Comparison of ENCODE assay signal across 12 cellular contexts in genomic region chr12:28460420-28461130, GRCh38.
DNase-seq lines count a peak whose midpoint lies in the region; ATAC-seq, FAIRE-seq and TF ChIP-seq lines count a peak whose summit lies in the region.
"Had no signal": no experiment of that assay in that cellular context is flagged by ENCODE, and none has a peak within 500 bp of the region (broad histone marks: within the 10 kb centered on the region; RNA-seq: fewer than 3 reads in every experiment).

No MANE protein-coding gene starts in this region.

- H3K27me3 ChIP-seq in iPS-20b (ENCODE audit: insufficient read depth, low read length) (no peaks in the 10 kb centered on the region), heart right ventricle (no peaks in the 10 kb centered on the region)
- H3K27me3 ChIP-seq: body of pancreas had no signal

- H3K27ac ChIP-seq in iPS-20b (ENCODE audit: low read length) (peak overlapping the region; percentile 22), heart right ventricle (no peak overlapping the region)
- H3K27ac ChIP-seq: body of pancreas had no signal

- peak overlapping the region; percentile 60; the same call in 1 of the 2 replicates for H3K9ac ChIP-seq in iPS-20b (ENCODE audit: low read depth, low read length)

- no peak for TF ChIP-seq CTCF in heart right ventricle (IDR thresholded peaks at IDR 0.05)

- intact Hi-C loops in heart right ventricle (cut with DNase I): no loop called here

- ATAC-seq in GM18870 (IDR thresholded peaks at IDR 0.05; ENCODE audit: unreplicated experiment) (peak; percentile 67), GM21737 (IDR thresholded peaks at IDR 0.05; ENCODE audit: unreplicated experiment) (peak; percentile 59), HG03280 (IDR thresholded peaks at IDR 0.05; ENCODE audit: unreplicated experiment) (peak; percentile 69), GM21447 (IDR thresholded peaks at IDR 0.05; ENCODE audit: unreplicated experiment) (no peak), heart right ventricle (no peak)
- ATAC-seq: body of pancreas had no signal

- H3K4me3 ChIP-seq in iPS-20b (ENCODE audit: low read length) (peak overlapping the region; percentile 36; the same call in 1 of the 2 replicates), heart right ventricle (no peak overlapping the region)
- H3K4me3 ChIP-seq: body of pancreas had no signal

- H3K4me1 ChIP-seq in iPS-20b (ENCODE audit: insufficient read depth, low read length) (peaks cover 19% of the 10 kb centered on the region; the same call in 1 of the 2 replicates), heart right ventricle (peaks cover 0 to 14% (median 3%) of the 10 kb centered on the region in 9 donors)

- H3K36me3 ChIP-seq in iPS-20b (ENCODE audit: insufficient read depth, low read depth, low read length) (peaks cover 10% of the 10 kb centered on the region; the same call in 1 of the 2 replicates), heart right ventricle (peaks cover 0 to 33% (median 0%) of the 10 kb centered on the region in 9 donors)

- FAIRE-seq in urothelium cell line (lab: Jason Lieb, UNC): no peak
- FAIRE-seq: endothelial cell of umbilical vein had no signal

- DNase-seq in urothelium cell line (ENCODE audit: low spot score) (no peak), NOMO-1 treated with dmso at 0.1 percent for 144 hours (lab: John Stamatoyannopoulos, UW; ENCODE audit: unreplicated experiment) (no peak), heart right ventricle (no peak)
- DNase-seq: body of pancreas, OCI-M1, small intestine had no signal

- WGBS in heart right ventricle, 2 donors: 58 to 77% methylated on average over 2 of the region's 2 CpGs

- H3K9me3 ChIP-seq in iPS-20b (ENCODE audit: insufficient read depth, low read depth, low read length) (no peaks in the 10 kb centered on the region), heart right ventricle (no peaks in the 10 kb centered on the region)
- H3K9me3 ChIP-seq: body of pancreas had no signal

Comparison
In these comparisons a context has a peak if more than half of its experiments do, and no peak if none do; other contexts are left out.
1. ATAC-seq: peak in GM18870 (single experiment), GM21737 (single experiment) and HG03280 (single experiment); none in GM21447 (single experiment) and heart right ventricle (0 of 8).